Comparison of ENCODE assay signal across 22 cellular contexts in the genomic region with DNA sequence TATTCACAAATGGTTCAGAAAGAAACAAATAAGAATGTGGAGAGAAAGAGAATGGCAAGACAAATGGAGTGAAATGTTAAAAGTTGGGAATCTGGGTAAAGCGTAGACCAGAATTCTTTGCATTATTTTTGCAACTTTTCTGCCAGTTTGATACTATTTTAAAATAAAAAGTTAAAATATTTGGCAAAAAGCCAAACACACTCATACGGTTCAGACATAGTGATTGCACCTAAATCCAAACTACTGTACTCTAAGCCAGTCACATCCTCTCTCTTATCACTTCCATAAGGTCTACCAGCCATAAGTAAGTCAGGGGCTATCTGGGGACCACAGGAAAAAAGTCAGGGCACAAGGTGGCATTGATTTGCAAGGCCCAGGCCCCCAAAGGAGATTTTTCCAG.
"Had no signal": no experiment of that assay in that cellular context is flagged by ENCODE, and none has a peak within 500 bp of the region (broad histone marks: within the 10 kb centered on the region; RNA-seq: fewer than 3 reads in every experiment).

No MANE protein-coding gene starts in this region.

- H3K4me3 ChIP-seq: MG63 had no signal

- H3K9me3 ChIP-seq: MG63 had no signal

- H3K27ac ChIP-seq: HL-60, RWPE1 had no signal

- FAIRE-seq: HTR-8/SVneo had no signal

- DNase-seq: Karpas-422, KG1, NCI-H1092, NCI-H1105 treated with DMSO at 0.1 percent for 48 hours, NCI-H1417 treated with DMSO at 0.1 percent for 48 hours, NCI-H146, NCI-H187, NCI-H2029, NCI-H2081 treated with DMSO at 0.1 percent for 48 hours, NCI-H2171, NCI-H226, NCI-H446, NCI-H510A, NCI-H524 treated with DMSO at 0.1 percent for 48 hours, NCI-H69, NCI-H774, SHP77 had no signal

- ATAC-seq: SK-N-SH treated with all-trans-retinoic acid at 6 μM for 48 hours had no signal

- H3K36me3 ChIP-seq: MG63 had no signal
